In genomic region chr10:35642023-35642792, GRCh38 we compare ENCODE assay signal across 1 cellular context.
TF ChIP-seq lines count a peak whose summit lies in the region.

FZD8 (minus strand) TSS chr10:35642296; CDS start chr10:35641429, 867 bp downstream.

TF ChIP-seq in HepG2, 621 proteins besides CTCF, POLR2A, EP300 and RAD21 (continued from another document):
- TF ChIP-seq ZNF800 (CRISPR knock-in tag; IDR thresholded peaks at IDR 0.05) (peak; percentile 100), HOMEZ (CRISPR knock-in tag; IDR thresholded peaks at IDR 0.05; ENCODE audit: low read depth) (no peak), IKZF5 (CRISPR knock-in tag; IDR thresholded peaks at IDR 0.05) (no peak), MLLT10 (CRISPR knock-in tag; IDR thresholded peaks at IDR 0.05) (no peak), ZNF816 (CRISPR knock-in tag; IDR thresholded peaks at IDR 0.05; ENCODE audit: borderline replicate concordance) (no peak), ZFP91 (CRISPR knock-in tag; IDR thresholded peaks at IDR 0.05; ENCODE audit: borderline replicate concordance) (peak; percentile 35; the same call in 1 of the 2 replicates), ZNF225 (CRISPR knock-in tag; IDR thresholded peaks at IDR 0.05) (no peak), ZFP82 (CRISPR knock-in tag; IDR thresholded peaks at IDR 0.05; ENCODE audit: borderline replicate concordance) (no peak), DRAP1 (CRISPR knock-in tag; IDR thresholded peaks at IDR 0.05) (peak; percentile 32; the same call in 1 of the 2 replicates), ASH2L (IDR thresholded peaks at IDR 0.05; ENCODE audit: insufficient read length, low read depth, low read length) (no peak), MYC (CRISPR knock-in tag; IDR thresholded peaks at IDR 0.05; ENCODE audit: borderline replicate concordance) (no peak; the same call in 1 of the 2 replicates), HBP1 (CRISPR knock-in tag; IDR thresholded peaks at IDR 0.05; ENCODE audit: low read depth) (no peak), HOXA5 (CRISPR knock-in tag; IDR thresholded peaks at IDR 0.05) (no peak), TFAP4 (IDR thresholded peaks at IDR 0.05; ENCODE audit: borderline replicate concordance, low read depth) (no peak), FOXK2 (IDR thresholded peaks at IDR 0.05) (no peak), ZNF7 (CRISPR knock-in tag; IDR thresholded peaks at IDR 0.05) (no peak), PLSCR1 (CRISPR knock-in tag; IDR thresholded peaks at IDR 0.05; ENCODE audit: borderline replicate concordance) (no peak), SUZ12 (IDR thresholded peaks at IDR 0.05; ENCODE audit: low read depth, low read length) (no peak), CEBPG (CRISPR knock-in tag; IDR thresholded peaks at IDR 0.05) (no peak), ZBTB38 (CRISPR knock-in tag; IDR thresholded peaks at IDR 0.05) (no peak), GFI1 (CRISPR knock-in tag; IDR thresholded peaks at IDR 0.05; ENCODE audit: borderline replicate concordance) (no peak), ATF1 (CRISPR knock-in tag; IDR thresholded peaks at IDR 0.05) (no peak), SIN3A (IDR thresholded peaks at IDR 0.05; ENCODE audit: borderline replicate concordance, low read depth, low read length) (no peak), ZEB1 (IDR thresholded peaks at IDR 0.05; ENCODE audit: insufficient replicate concordance, low read depth) (no peak), POGK (CRISPR knock-in tag; conservative IDR thresholded peaks at IDR 0.05) (0 out of 2 replicates have a peak, but pooled peaks have one; percentile 9), TBP (CRISPR knock-in tag; IDR thresholded peaks at IDR 0.05) (no peak), ZNF496 (CRISPR knock-in tag; IDR thresholded peaks at IDR 0.05; ENCODE audit: insufficient replicate concordance) (no peak), PPARG (CRISPR knock-in tag; conservative IDR thresholded peaks at IDR 0.05) (no peak), TEF (CRISPR knock-in tag; IDR thresholded peaks at IDR 0.05) (no peak), POGZ (CRISPR knock-in tag; IDR thresholded peaks at IDR 0.05) (no peak), BORCS8-MEF2B (CRISPR knock-in tag; IDR thresholded peaks at IDR 0.05) (no peak), USF2 (IDR thresholded peaks at IDR 0.05; ENCODE audit: low read depth, low read length) (no peak), USF2 (CRISPR knock-in tag; IDR thresholded peaks at IDR 0.05; ENCODE audit: borderline replicate concordance) (no peak), ZNF598 (CRISPR knock-in tag; IDR thresholded peaks at IDR 0.05; ENCODE audit: borderline replicate concordance) (no peak)
TF ChIP-seq in HepG2: peak in this region for 29.
